Comparison of ENCODE assay signal across 9 cellular contexts in the genomic region with DNA sequence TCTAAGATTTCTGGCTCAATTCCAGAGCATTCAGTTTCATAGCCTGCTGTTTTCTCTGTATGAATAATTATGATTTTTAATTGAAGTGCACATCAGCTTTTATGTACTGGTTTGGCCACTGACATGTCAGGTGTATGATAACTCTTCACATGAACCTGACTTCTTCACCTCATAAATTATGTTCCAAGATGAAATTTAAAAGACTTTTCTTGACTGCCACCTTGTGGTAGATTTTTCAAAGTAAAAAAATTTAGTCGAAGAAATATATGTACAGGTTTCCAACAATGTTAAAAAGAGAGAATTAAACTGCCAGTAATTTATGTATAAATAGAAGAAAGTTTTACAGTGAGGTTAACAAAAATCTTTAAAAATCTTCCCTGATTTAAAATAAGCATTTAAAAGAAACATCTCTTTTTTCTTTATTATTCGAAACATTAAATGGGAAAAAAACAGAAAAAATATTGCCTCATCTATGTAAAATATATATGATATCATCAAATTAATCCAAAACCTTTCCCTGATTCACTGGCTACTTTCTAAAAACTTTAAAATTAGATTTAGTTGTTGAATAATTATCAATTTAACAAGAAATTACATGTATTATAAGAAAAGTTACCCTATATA.
DNase-seq lines count a peak whose midpoint lies in the region; ATAC-seq, FAIRE-seq and TF ChIP-seq lines count a peak whose summit lies in the region.
"Had no signal": no experiment of that assay in that cellular context is flagged by ENCODE, and none has a peak within 500 bp of the region (broad histone marks: within the 10 kb centered on the region; RNA-seq: fewer than 3 reads in every experiment).

No MANE protein-coding gene starts in this region.

- BruUV-seq in GM12878 (replicated peaks; lab: Mats Ljungman, UMichigan) = no TSS peak

- peak; percentile 48; the same call in 2 of the 3 replicates for ATAC-seq in GM12878
- ATAC-seq in effector memory CD8-positive, alpha-beta T cell (replicated peaks) = no peak
- ATAC-seq in GM19463 (IDR thresholded peaks at IDR 0.05; ENCODE audit: unreplicated experiment) = no peak

- H3K27me3 Mint-ChIP-seq in effector memory CD8-positive, alpha-beta T cell = peaks cover 0 to 5% of the 10 kb centered on the region in 2 donors
- peaks cover 1% of the 10 kb centered on the region for H3K27me3 Mint-ChIP-seq in activated T-helper 2 cell treated with anti-CD3 and anti-CD28 coated beads, Interferon-gamma antibody, Interleukin-2, Interleukin-4, amounts not matched to agents 10 μg/mL and 5 μg/mL and 100 μg/mL, durations not matched to agents 14 hours and 24 hours and 36 hours (ENCODE audit: low read depth)

- H2AFZ ChIP-seq in GM12878 (ENCODE audit: control insufficient read depth, low read depth, low read length) = no peak overlapping the region

- DNase-seq in EL (peak; percentile 9), LoVo (ENCODE audit: low spot score) (peak; percentile 41), GM12878 (ENCODE audit: low read depth, low spot score) (no peak), midbrain (lab: John Stamatoyannopoulos, UW) (peak; percentile 46)
- no peak for DNase-seq in effector memory CD8-positive, alpha-beta T cell
- DNase-seq in activated effector memory CD4-positive, alpha-beta T cell treated with anti-CD3 and anti-CD28 coated beads, Interleukin-2, amount 50 U/mL, for 16 hours = no peak
- no peak for DNase-seq in activated T-helper 2 cell treated with anti-CD3 and anti-CD28 coated beads, Interferon-gamma antibody, Interleukin-2, Interleukin-4, amounts not matched to agents 10 μg/mL and 5 μg/mL and 100 μg/mL, durations not matched to agents 14 hours and 24 hours and 36 hours (ENCODE audit: low spot score)

- POLR2A ChIA-PET in GM12878 (lab: Charles Lee) = no interaction called here

- intact Hi-C loops in GM12878 (cut with micrococcal nuclease; ENCODE audit: unreplicated experiment) = loop anchor here (1.0 kb wide), 1 partner anchor 125 kb away; the partner anchor contains the start of gene ATXN7L3B
- intact Hi-C loops in activated T-helper 2 cell treated with anti-CD3 and anti-CD28 coated beads, Interferon-gamma antibody, Interleukin-2, Interleukin-4, amounts not matched to agents 10 μg/mL and 5 μg/mL and 100 μg/mL, durations not matched to agents 14 hours and 24 hours and 36 hours (cut with micrococcal nuclease) = loop anchor here (5.0 kb wide), 2 partner anchors 125 to 390 kb away; partner anchors contain the start of gene ATXN7L3B

- peak; percentile 18 to 37 (median 36); a peak in 4 of 6 replicates for TF ChIP-seq CTCF in GM12878 (IDR thresholded peaks at IDR 0.05 in 2 of 3, conservative IDR thresholded peaks at IDR 0.05 in 1 of 3; ENCODE audit: control insufficient read depth in 2 of 3, extremely low read depth in 1 of 3, insufficient read depth in 1 of 3, low read depth in 3 of 3, low read length in 3 of 3)

- H3K9ac ChIP-seq in GM12878 (ENCODE audit: control insufficient read depth, insufficient read depth, low read length) = no peak overlapping the region

- no peaks in the 10 kb centered on the region for H3K27me3 ChIP-seq in GM12878 (replicated peaks in 1 of 2; ENCODE audit: control insufficient read depth in 2 of 2, insufficient read depth in 2 of 2, low read length in 1 of 2)

- H3K27ac ChIP-seq in GM12878 (ENCODE audit: control insufficient read depth, insufficient read depth) = no peak overlapping the region

- H3K4me1 Mint-ChIP-seq in effector memory CD8-positive, alpha-beta T cell (ENCODE audit: low read depth in 2 of 2) = no peaks in the 10 kb centered on the region
- H3K4me1 Mint-ChIP-seq in activated T-helper 2 cell treated with anti-CD3 and anti-CD28 coated beads, Interferon-gamma antibody, Interleukin-2, Interleukin-4, amounts not matched to agents 10 μg/mL and 5 μg/mL and 100 μg/mL, durations not matched to agents 14 hours and 24 hours and 36 hours (ENCODE audit: low read depth) = no peaks in the 10 kb centered on the region

- H3K27ac Mint-ChIP-seq in effector memory CD8-positive, alpha-beta T cell = no peak overlapping the region
- H3K27ac Mint-ChIP-seq in activated T-helper 2 cell treated with anti-CD3 and anti-CD28 coated beads, Interferon-gamma antibody, Interleukin-2, Interleukin-4, amounts not matched to agents 10 μg/mL and 5 μg/mL and 100 μg/mL, durations not matched to agents 14 hours and 24 hours and 36 hours = no peak overlapping the region

- H3K4me3 ChIP-seq in GM12878 = no peak overlapping the region
- H3K4me3 ChIP-seq: HAP-1 had no signal

- no peaks in the 10 kb centered on the region for H3K79me2 ChIP-seq in GM12878 (ENCODE audit: control insufficient read depth, insufficient read depth, low read length)

- in situ Hi-C loops in GM12878 (cut with MboI) = no loop called here

- SMC1A ChIA-PET in GM12878 (lab: Charles Lee; ENCODE audit: uncharacterized antibody, unreplicated experiment) = interaction anchor here (1.0 to 1.2 kb wide), 2 partner anchors 40 to 124 kb away, joined by 3 to 4 read pairs; no protein-coding TSS in a partner anchor

- H3K4me1 ChIP-seq in GM12878 (ENCODE audit: control insufficient read depth, insufficient read depth, low read length) = no peaks in the 10 kb centered on the region
- H3K4me1 ChIP-seq: HAP-1 had no signal

- RAD21 ChIA-PET in GM12878 (lab: Charles Lee; ENCODE audit: unreplicated experiment) = interaction anchor here (0.9 kb wide), 1 partner anchor 391 kb away, joined by 3 read pairs; no protein-coding TSS in a partner anchor

- FAIRE-seq in GM12878 (lab: Jason Lieb, UNC) = peak; percentile 83

- H3K9me3 Mint-ChIP-seq in effector memory CD8-positive, alpha-beta T cell = no peaks in the 10 kb centered on the region
- H3K9me3 Mint-ChIP-seq in activated T-helper 2 cell treated with anti-CD3 and anti-CD28 coated beads, Interferon-gamma antibody, Interleukin-2, Interleukin-4, amounts not matched to agents 10 μg/mL and 5 μg/mL and 100 μg/mL, durations not matched to agents 14 hours and 24 hours and 36 hours = no peaks in the 10 kb centered on the region

- no peaks in the 10 kb centered on the region for H3K9me3 ChIP-seq in GM12878 (replicated peaks; ENCODE audit: control insufficient read depth, insufficient read depth, low read length)
- H3K9me3 ChIP-seq: HAP-1 had no signal

- no peaks in the 10 kb centered on the region for H4K20me1 ChIP-seq in GM12878 (ENCODE audit: control insufficient read depth, insufficient read depth)

- CTCF ChIA-PET in GM12878 (lab: Yijun Ruan, JAX) = interaction anchor here (0.8 to 1.4 kb wide), 8 partner anchors 9 to 477 kb away, joined by 3 to 5 read pairs (median 4); no protein-coding TSS in a partner anchor

- no peak overlapping the region for H3K4me3 Mint-ChIP-seq in effector memory CD8-positive, alpha-beta T cell
- no peak overlapping the region for H3K4me3 Mint-ChIP-seq in activated T-helper 2 cell treated with anti-CD3 and anti-CD28 coated beads, Interferon-gamma antibody, Interleukin-2, Interleukin-4, amounts not matched to agents 10 μg/mL and 5 μg/mL and 100 μg/mL, durations not matched to agents 14 hours and 24 hours and 36 hours (ENCODE audit: low read depth)

- H3K36me3 Mint-ChIP-seq in effector memory CD8-positive, alpha-beta T cell (ENCODE audit: insufficient read depth) = no peaks in the 10 kb centered on the region
- H3K36me3 Mint-ChIP-seq in activated T-helper 2 cell treated with anti-CD3 and anti-CD28 coated beads, Interferon-gamma antibody, Interleukin-2, Interleukin-4, amounts not matched to agents 10 μg/mL and 5 μg/mL and 100 μg/mL, durations not matched to agents 14 hours and 24 hours and 36 hours (ENCODE audit: low read depth) = no peaks in the 10 kb centered on the region

- no peak for TF ChIP-seq POLR2A in GM12878 (IDR thresholded peaks at IDR 0.05; ENCODE audit: low read depth, low read length)

- TF ChIP-seq RAD21 in GM12878 (IDR thresholded peaks at IDR 0.05; ENCODE audit: insufficient read depth, low read depth, low read length) = peak; percentile 17; the same call in 1 of the 2 replicates

- no peak overlapping the region for H3K4me2 ChIP-seq in GM12878 (ENCODE audit: control insufficient read depth, insufficient read depth)

- TF ChIP-seq EP300 in GM12878 (IDR thresholded peaks at IDR 0.05; ENCODE audit: borderline replicate concordance in 1 of 2, control insufficient read depth in 1 of 2, low read depth in 2 of 2, low read length in 2 of 2) = no peak

- H3K36me3 ChIP-seq in GM12878 (ENCODE audit: control insufficient read depth in 2 of 2, insufficient read depth in 2 of 2, low read length in 1 of 2) = no peaks in the 10 kb centered on the region
- H3K36me3 ChIP-seq: HAP-1 had no signal

- WGBS in GM12878 (ENCODE audit: insufficient coverage, insufficient replicate concordance, low lambda C conversion rate, missing lambda C conversion rate) = 39% methylated on average over 2 of the region's 2 CpGs

TF ChIP-seq in GM12878, 131 proteins besides CTCF, POLR2A, EP300 and RAD21:
- TF ChIP-seq RAD51 (IDR thresholded peaks at IDR 0.05) (no peak), ZNF24 (IDR thresholded peaks at IDR 0.05) (no peak), TCF3 (IDR thresholded peaks at IDR 0.05; ENCODE audit: borderline replicate concordance, insufficient read depth, low read depth, low read length) (no peak)

Comparison
In these comparisons a context has a peak if more than half of its experiments do, and no peak if none do; other contexts are left out.
1. DNase-seq: peak in EL (single experiment), LoVo (single experiment) and midbrain (single experiment); none in GM12878 (single experiment), effector memory CD8-positive, alpha-beta T cell (0 of 3), activated effector memory CD4-positive, alpha-beta T cell treated with anti-CD3 and anti-CD28 coated beads, Interleukin-2, amount 50 U/mL, for 16 hours (single experiment) and activated T-helper 2 cell treated with anti-CD3 and anti-CD28 coated beads, Interferon-gamma antibody, Interleukin-2, Interleukin-4, amounts not matched to agents 10 μg/mL and 5 μg/mL and 100 μg/mL, durations not matched to agents 14 hours and 24 hours and 36 hours (single experiment).